ENCODE assay signal across 8 cellular contexts in the genomic region with DNA sequence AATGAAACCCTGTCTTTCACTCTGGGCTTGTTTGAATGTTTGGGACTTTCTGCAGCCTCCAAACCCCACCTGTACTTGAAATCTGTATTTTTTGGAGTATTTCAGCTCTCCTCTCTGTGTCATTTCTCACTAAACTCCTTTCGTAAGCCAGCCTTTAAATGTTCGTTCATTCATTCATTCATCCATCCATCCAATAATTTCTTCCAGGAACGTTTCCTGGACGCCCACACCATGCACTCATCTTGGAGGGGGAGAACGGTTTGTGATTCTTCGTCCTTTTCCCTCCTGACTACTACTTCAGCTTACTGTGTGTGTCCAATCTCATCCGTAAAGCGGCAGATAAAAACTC. TPM values are rescaled to one million over a fixed set of nuclear protein-coding genes. Genes with fewer than 3 reads are reported as not detected.
DNase-seq lines count a peak whose midpoint lies in the region; ATAC-seq and TF ChIP-seq lines count a peak whose summit lies in the region.

No MANE protein-coding gene starts in this region.

- H3K36me3 Mint-ChIP-seq in CD8-positive, alpha-beta memory T cell = peaks cover 0 to 5% (median 0%) of the 10 kb centered on the region in 3 donors

- H4K91ac ChIP-seq in neuronal stem cell (ENCODE audit: low read depth, low read length, poor library complexity) = no peak overlapping the region

- WGBS in neuronal stem cell (ENCODE audit: extremely low coverage in 2 of 2, insufficient read length in 2 of 2, insufficient replicate concordance in 1 of 2), 2 donors = no CpG with 5 or more reads among the region's 8 CpGs

- no peak for TF ChIP-seq CTCF in HL-60 (IDR thresholded peaks at IDR 0.05; ENCODE audit: insufficient read depth, low read length)

- no peak overlapping the region for H4K8ac ChIP-seq in neuronal stem cell (ENCODE audit: low read depth, low read length)

- H3K23ac ChIP-seq in neuronal stem cell (ENCODE audit: low read depth, low read length, poor library complexity) = no peak overlapping the region

- peaks cover 0 to 10% of the 10 kb centered on the region in 2 donors for H3K27me3 Mint-ChIP-seq in CD8-positive, alpha-beta memory T cell

- peaks cover 31 to 45% (median 44%) of the 10 kb centered on the region in 3 donors for H3K4me1 Mint-ChIP-seq in CD8-positive, alpha-beta memory T cell

- H3K9me3 Mint-ChIP-seq in CD8-positive, alpha-beta memory T cell = no peaks in the 10 kb centered on the region

- no peak for ATAC-seq in GM18858 (IDR thresholded peaks at IDR 0.05; ENCODE audit: unreplicated experiment)
- ATAC-seq in HG03045 (IDR thresholded peaks at IDR 0.05; ENCODE audit: unreplicated experiment) = no peak

- H2BK5ac ChIP-seq in neuronal stem cell (ENCODE audit: low read length) = no peak overlapping the region

- no peaks in the 10 kb centered on the region for H3K36me3 ChIP-seq in CD8-positive, alpha-beta memory T cell (ENCODE audit: insufficient read depth, low read length)
- H3K36me3 ChIP-seq in neuronal stem cell (replicated peaks in 1 of 2; ENCODE audit: control insufficient read depth in 2 of 2, insufficient read depth in 2 of 2, low read length in 2 of 2) = peaks cover 0 to 9% of the 10 kb centered on the region in 2 donors

- POLR2A ChIA-PET in CD8-positive, alpha-beta memory T cell (lab: Charles Lee) = no interaction called here

- H2AFZ ChIP-seq in neuronal stem cell (ENCODE audit: low read length) = peak overlapping the region; percentile 95

- H3K4me1 ChIP-seq in CD8-positive, alpha-beta memory T cell (ENCODE audit: insufficient read depth, low read length) = peaks cover 34% of the 10 kb centered on the region
- H3K4me1 ChIP-seq in neuronal stem cell (ENCODE audit: control insufficient read depth in 2 of 2, insufficient read depth in 1 of 2, low read depth in 1 of 2, low read length in 2 of 2) = peaks cover 13 to 18% of the 10 kb centered on the region in 2 donors

- no peaks in the 10 kb centered on the region for H3K9me3 ChIP-seq in CD8-positive, alpha-beta memory T cell (ENCODE audit: low read length)
- H3K9me3 ChIP-seq in neuronal stem cell (replicated peaks in 1 of 2; ENCODE audit: control insufficient read depth in 2 of 2, insufficient read depth in 1 of 2, low read depth in 1 of 2, low read length in 2 of 2) = peaks cover 1 to 7% of the 10 kb centered on the region in 2 donors

- no peak overlapping the region for H3K18ac ChIP-seq in neuronal stem cell (ENCODE audit: low read length)

- peak overlapping the region; percentile 70 for H3K4me3 ChIP-seq in CD8-positive, alpha-beta memory T cell (ENCODE audit: low read length)
- H3K4me3 ChIP-seq in HL-60 (replicated peaks; ENCODE audit: insufficient read depth, low read length) (peak overlapping the region; percentile 33), neuronal stem cell (ENCODE audit: low read length in 2 of 2) (peak overlapping the region in 1 of 2 donors; percentile 40)

- H2BK120ac ChIP-seq in neuronal stem cell (ENCODE audit: low read depth, low read length) = no peak overlapping the region

- peak overlapping the region in 6 of 8 donors; percentile 27 to 76 (median 40) for H3K27ac Mint-ChIP-seq in CD8-positive, alpha-beta memory T cell

- DNase-seq in CD8-positive, alpha-beta memory T cell = no peak
- DNase-seq in HL-60 (ENCODE audit: low read depth in 1 of 2, low spot score in 1 of 2) = no peak
- DNase-seq in neuronal stem cell (ENCODE audit: low spot score) = no peak
- no peak for DNase-seq in NCI-H2196 treated with DMSO at 0.1 percent for 48 hours (lab: John Stamatoyannopoulos, UW; ENCODE audit: unreplicated experiment)
- no peak for DNase-seq in NCI-H146 treated with DMSO at 0.1 percent for 48 hours (lab: John Stamatoyannopoulos, UW; ENCODE audit: unreplicated experiment)

- H3K9ac ChIP-seq in neuronal stem cell (ENCODE audit: low read depth, low read length, poor library complexity) = no peak overlapping the region

- peak overlapping the region; percentile 22 for H3K4me2 ChIP-seq in neuronal stem cell (ENCODE audit: insufficient read depth, low read length, poor library complexity, severe bottlenecking)

- CTCF ChIA-PET in CD8-positive, alpha-beta memory T cell (lab: Charles Lee) = interaction anchor here (1.5 kb wide), 1 partner anchor 65 kb away, joined by 4 read pairs; no protein-coding TSS in a partner anchor

- H2BK12ac ChIP-seq in neuronal stem cell (ENCODE audit: low read length) = no peak overlapping the region

- H3K4me3 Mint-ChIP-seq in CD8-positive, alpha-beta memory T cell = peak overlapping the region; percentile 88 to 97 (median 91)

- no peak overlapping the region for H2BK15ac ChIP-seq in neuronal stem cell (ENCODE audit: low read length)

- no peak overlapping the region for H3K14ac ChIP-seq in neuronal stem cell (ENCODE audit: low read length)

- no peaks in the 10 kb centered on the region for H3K27me3 ChIP-seq in CD8-positive, alpha-beta memory T cell (ENCODE audit: insufficient read depth, low read length, poor library complexity, severe bottlenecking)
- H3K27me3 ChIP-seq in HL-60 (ENCODE audit: insufficient read depth, poor library complexity, severe bottlenecking) = peaks cover 12% of the 10 kb centered on the region
- no peaks in the 10 kb centered on the region for H3K27me3 ChIP-seq in neuronal stem cell (ENCODE audit: control insufficient read depth in 3 of 3, insufficient read depth in 3 of 3, low read depth in 1 of 3, low read length in 3 of 3)

- H3K27ac ChIP-seq in CD8-positive, alpha-beta memory T cell (ENCODE audit: low read depth, low read length) = no peak overlapping the region
- H3K27ac ChIP-seq in HL-60 (replicated peaks) = no peak overlapping the region
- peak overlapping the region; percentile 83 for H3K27ac ChIP-seq in cingulate gyrus (ENCODE audit: low read depth, low read length)
- no peak overlapping the region for H3K27ac ChIP-seq in neuronal stem cell (replicated peaks; ENCODE audit: low read length)

- H3K79me1 ChIP-seq in neuronal stem cell (ENCODE audit: low read depth, low read length) = peaks cover 5% of the 10 kb centered on the region

- H3K4ac ChIP-seq in neuronal stem cell (ENCODE audit: low read length) = no peak overlapping the region

- no peak overlapping the region for H2AK5ac ChIP-seq in neuronal stem cell (ENCODE audit: low read depth, low read length)

RNA-seq across cellular contexts. Expression of gene KLHL25, which starts 0.6 kb away (rescaled TPM):
- total RNA-seq in CD8-positive, alpha-beta memory T cell = 1 to 10 TPM; 5.1 to 5.4 TPM
- polyA plus RNA-seq in CD8-positive, alpha-beta memory T cell = 0.75 TPM
- polyA plus RNA-seq in neuronal stem cell (2013, experiment 1 of 2) = 5.8 TPM
- polyA plus RNA-seq in neuronal stem cell (2013, experiment 2 of 2) = 5.8 TPM
